20 cellular contexts compared by ENCODE assay signal in the genomic region with DNA sequence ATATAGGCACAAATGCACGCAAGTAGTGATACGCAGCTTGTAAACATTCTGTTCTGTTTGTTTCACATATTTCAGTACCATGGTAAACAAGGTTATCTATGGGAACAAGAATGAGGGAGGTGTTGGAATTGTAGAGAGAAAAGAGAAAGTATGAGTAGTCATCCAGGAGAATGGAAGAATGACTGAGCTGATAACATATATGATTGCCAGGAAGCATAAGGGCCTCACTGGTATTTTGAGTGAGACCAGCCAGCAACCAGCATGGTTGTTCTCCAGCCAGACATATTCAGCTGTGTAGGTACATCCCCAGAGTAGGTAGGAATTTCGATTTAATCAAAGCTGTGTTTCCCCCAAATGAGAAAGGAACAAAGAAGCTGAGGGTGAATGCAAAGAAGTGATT. TPM values are rescaled to one million over a fixed set of nuclear protein-coding genes. Genes with fewer than 3 reads are reported as not detected.
DNase-seq lines count a peak whose midpoint lies in the region; ATAC-seq, FAIRE-seq and TF ChIP-seq lines count a peak whose summit lies in the region.
"Had no signal": no experiment of that assay in that cellular context is flagged by ENCODE, and none has a peak within 500 bp of the region (broad histone marks: within the 10 kb centered on the region; RNA-seq: fewer than 3 reads in every experiment).

No MANE protein-coding gene starts in this region.

- 60% methylated on average over 3 of the region's 3 CpGs for WGBS in K562 (ENCODE audit: insufficient coverage, low coverage, missing lambda C conversion rate)
- WGBS in trophoblast cell (ENCODE audit: extremely low coverage, insufficient coverage, insufficient read length) = no CpG with 5 or more reads among the region's 3 CpGs

- no peak overlapping the region for H4K91ac ChIP-seq in trophoblast cell (ENCODE audit: low read depth, low read length)

- POLR2A ChIA-PET in HEK293 (lab: Yijun Ruan, JAX) = no interaction called here
- POLR2A ChIA-PET in K562 (lab: Yijun Ruan, JAX) = interaction anchor here (1.1 to 1.3 kb wide), 2 partner anchors 12 to 63 kb away, joined by 4 read pairs; no protein-coding TSS in a partner anchor

- H3K14ac ChIP-seq in trophoblast cell (ENCODE audit: low read length) = no peak overlapping the region

- H3K4me1 ChIP-seq in HEK293 (ENCODE audit: control insufficient read depth, insufficient read depth, low read length) (no peaks in the 10 kb centered on the region), K562 (replicated peaks in 1 of 2; ENCODE audit: control insufficient read depth in 2 of 2, insufficient read depth in 2 of 2, low read length in 2 of 2) (peaks cover 0 to 18% of the 10 kb centered on the region in 2 experiments; a peak in 3 of 5 replicates), trophoblast cell (ENCODE audit: control insufficient read depth in 1 of 2, insufficient read depth in 2 of 2, low read length in 2 of 2) (no peaks in the 10 kb centered on the region)

- H3K79me1 ChIP-seq in trophoblast cell (ENCODE audit: low read length) = no peaks in the 10 kb centered on the region

- H3K9me1 ChIP-seq in K562 (ENCODE audit: control insufficient read depth, insufficient read depth, low read length) = no peaks in the 10 kb centered on the region

- CTCF ChIA-PET in HEK293 (lab: Yijun Ruan, JAX) (interaction anchor here (0.6 to 1.2 kb wide), 2 partner anchors 60 to 1028 kb away, joined by 3 to 4 read pairs; no protein-coding TSS in a partner anchor), K562 (lab: Yijun Ruan, JAX; ENCODE audit: low intra/inter-chr PET ratio) (no interaction called here)

- TF ChIP-seq EP300 in K562 (IDR thresholded peaks at IDR 0.05; ENCODE audit: low read length) = no peak

- H2AFZ ChIP-seq in K562 (ENCODE audit: low read depth, low read length) (no peak overlapping the region), trophoblast cell (ENCODE audit: insufficient read depth, low read length, poor library complexity) (no peak overlapping the region)
- H2AFZ ChIP-seq: GM23338 had no signal

- in situ Hi-C loops in K562 (cut with MboI) = no loop called here

- H3K36me3 ChIP-seq in HEK293 (ENCODE audit: control insufficient read depth in 2 of 2, insufficient read depth in 1 of 2, low read length in 2 of 2) (no peaks in the 10 kb centered on the region), K562 (ENCODE audit: control insufficient read depth, insufficient read depth, low read length) (no peaks in the 10 kb centered on the region; the same call in 2 of the 3 replicates), trophoblast cell (ENCODE audit: control insufficient read depth in 1 of 2, insufficient read depth in 2 of 2, low read length in 2 of 2) (no peaks in the 10 kb centered on the region)

- H3K27ac ChIP-seq in HEK293 (ENCODE audit: extremely low read depth, low read depth, low read length) = no peak overlapping the region
- no peak overlapping the region for H3K27ac ChIP-seq in K562 (ENCODE audit: extremely low read depth, low read depth, low read length)
- H3K27ac ChIP-seq in trophoblast cell (ENCODE audit: low read depth, low read length) = no peak overlapping the region
- H3K27ac ChIP-seq: C4-2B, HL-60, KMS-11 had no signal

- H3K9me3 ChIP-seq in HEK293 (ENCODE audit: control insufficient read depth, insufficient read depth, low read depth, low read length) (no peaks in the 10 kb centered on the region), K562 (replicated peaks; ENCODE audit: control insufficient read depth, insufficient read depth, low read depth, low read length) (no peaks in the 10 kb centered on the region), trophoblast cell (ENCODE audit: insufficient read depth, low read depth, low read length) (no peaks in the 10 kb centered on the region)
- H3K9me3 ChIP-seq: Caco-2 had no signal

- H3K4me2 ChIP-seq in K562 (ENCODE audit: insufficient read depth, low read length) (no peak overlapping the region), trophoblast cell (ENCODE audit: low read length) (no peak overlapping the region)
- H3K4me2 ChIP-seq: GM23338, KMS-11 had no signal

- no peak for FAIRE-seq in K562 (lab: Jason Lieb, UNC)
- FAIRE-seq: A204.1, D721Med, G401.6, H54 had no signal

- no peaks in the 10 kb centered on the region for H4K20me1 ChIP-seq in K562 (replicated peaks; ENCODE audit: control insufficient read depth, insufficient read depth, low read length)

- no peak for TF ChIP-seq RAD21 in K562 (CRISPR knock-in tag; conservative IDR thresholded peaks at IDR 0.05 in 1 of 2, IDR thresholded peaks at IDR 0.05 in 1 of 2)

- H4K8ac ChIP-seq in trophoblast cell (ENCODE audit: low read depth, low read length) = no peak overlapping the region

- no peak overlapping the region for H3K23ac ChIP-seq in trophoblast cell (ENCODE audit: low read length)

- ATAC-seq in K562 (no peak), HG03460 (IDR thresholded peaks at IDR 0.05; ENCODE audit: unreplicated experiment) (no peak)
- ATAC-seq: GM23338, HCT116 had no signal

- no peak overlapping the region for H2BK12ac ChIP-seq in trophoblast cell (ENCODE audit: low read length)

- no peaks in the 10 kb centered on the region for H3K27me3 ChIP-seq in K562 (ENCODE audit: control insufficient read depth in 2 of 2, insufficient read depth in 2 of 2, low read length in 2 of 2)
- no peaks in the 10 kb centered on the region for H3K27me3 ChIP-seq in trophoblast cell (ENCODE audit: insufficient read depth, low read length)

- intact Hi-C loops in K562 (cut with micrococcal nuclease) = no loop called here

- H2BK5ac ChIP-seq in trophoblast cell (ENCODE audit: low read depth, low read length, poor library complexity) = no peak overlapping the region

- DNase-seq in NCI-H226 = peak; percentile 61
- DNase-seq in K562 (ENCODE audit: extremely low read depth in 1 of 4, low spot score in 3 of 4) = no peak
- peak; percentile 89 to 96 for DNase-seq in trophoblast cell
- no peak for DNase-seq in islet precursor cell
- no peak for DNase-seq in SW480 (ENCODE audit: low spot score)
- DNase-seq: ACHN; AML-193; Caco-2; CD4-positive, alpha-beta T cell had no signal

- no peak overlapping the region for H3K18ac ChIP-seq in trophoblast cell (ENCODE audit: low read length)

- H3K9ac ChIP-seq in K562 (ENCODE audit: insufficient read depth in 1 of 2, low read depth in 2 of 2, low read length in 2 of 2) (no peak overlapping the region), trophoblast cell (ENCODE audit: low read length) (no peak overlapping the region)
- H3K9ac ChIP-seq: KMS-11 had no signal

- H3K4me3 ChIP-seq in HEK293 (ENCODE audit: low read depth, low read length) = no peak overlapping the region
- no peak overlapping the region for H3K4me3 ChIP-seq in K562
- no peak overlapping the region for H3K4me3 ChIP-seq in trophoblast cell (ENCODE audit: low read depth, low read length)
- H3K4me3 ChIP-seq: GM23338 had no signal

- H3K79me2 ChIP-seq in K562 (ENCODE audit: control insufficient read depth, insufficient read depth, low read length) = no peaks in the 10 kb centered on the region
- no peaks in the 10 kb centered on the region for H3K79me2 ChIP-seq in trophoblast cell (ENCODE audit: control insufficient read depth, insufficient read depth, low read length, poor library complexity)

- H2BK120ac ChIP-seq in trophoblast cell (ENCODE audit: insufficient read depth, low read length, poor library complexity) = no peak overlapping the region

- TF ChIP-seq CTCF in HEK293 (tag by site-specific recombination; IDR thresholded peaks at IDR 0.05) (no peak), K562 (IDR thresholded peaks at IDR 0.05 in 2 of 3, conservative IDR thresholded peaks at IDR 0.05 in 1 of 3; ENCODE audit: insufficient read depth in 2 of 3, low read depth in 1 of 3, low read length in 3 of 3) (no peak)

- no peak overlapping the region for H3K4ac ChIP-seq in trophoblast cell (ENCODE audit: low read depth, low read length)

- no peak overlapping the region for H2AK5ac ChIP-seq in trophoblast cell (ENCODE audit: low read length)

- no TSS peak for BruUV-seq in K562 (replicated peaks; lab: Mats Ljungman, UMichigan)

- TF ChIP-seq POLR2A in K562 (conservative IDR thresholded peaks at IDR 0.05) = no peak

- H4K12ac ChIP-seq in trophoblast cell (ENCODE audit: low read depth, low read length) = no peak overlapping the region

TF ChIP-seq in HEK293, 187 proteins besides CTCF, POLR2A, EP300 and RAD21:
- TF ChIP-seq GFI1B (tag by site-specific recombination; IDR thresholded peaks at IDR 0.05) = no peak
- TF ChIP-seq PRDM1 (tag by site-specific recombination; IDR thresholded peaks at IDR 0.05) = peak; percentile 11; the same call in 1 of the 2 replicates

TF ChIP-seq in K562, 482 proteins besides CTCF, POLR2A, EP300 and RAD21 (continues in another document):
- TF ChIP-seq ZNF696 (CRISPR knock-in tag; conservative IDR thresholded peaks at IDR 0.05) (no peak), ARID1B (IDR thresholded peaks at IDR 0.05) (peak; percentile 26; the same call in 1 of the 2 replicates), FOXK2 (conservative IDR thresholded peaks at IDR 0.05 in 1 of 2, IDR thresholded peaks at IDR 0.05 in 1 of 2; ENCODE audit: low read depth in 2 of 2) (0 out of 4 replicates have a peak, but pooled peaks of 1 of the 2 experiments have one; percentile 28)

RNA-seq across cellular contexts. Expression of a gene that starts 58.9 kb away (rescaled TPM):
- total RNA-seq in K562 (2011; cell fraction: chromatin; rRNA removed; ENCODE audit: low replicate concordance) = 0.74 TPM in 1 of 2 replicates, not detected in the other
- total RNA-seq in K562 (2011; cell fraction: nucleolus; rRNA removed) = 0.92 and 1.0 TPM in 2 replicates
- total RNA-seq in K562 (2011; cell fraction: nucleoplasm; rRNA removed) = 0.44 and 0.61 TPM in 2 replicates
- not detected in 2 replicates for total RNA-seq in K562 (2014; rRNA removed)
- total RNA-seq in K562 (2014; rRNA removed; fragmentation: Illumina TruSeq; extraction: Trizol) = not detected in 2 replicates
- not detected in 2 replicates for total RNA-seq in K562 (2015; rRNA removed; fragmentation: Illumina TruSeq; extraction: Trizol)
- total RNA-seq in K562 (2021) = 0.38 TPM in 1 of 2 replicates, not detected in the other
- polyA plus RNA-seq in K562 (2011; rRNA removed) = 0.06 and 0.07 TPM in 2 replicates
- not detected in 2 replicates for polyA plus RNA-seq in K562 (2011; cell fraction: cytosol; rRNA removed)
- 0.46 and 0.50 TPM in 2 replicates for polyA plus RNA-seq in K562 (2011; cell fraction: nucleus; rRNA removed)
- 0.22 and 0.55 TPM in 2 replicates for polyA plus RNA-seq in K562 (2012)
- polyA plus RNA-seq in K562 (2014; fragmentation: Illumina TruSeq; extraction: Trizol) = not detected in 2 replicates
- not detected for polyA plus RNA-seq in K562 (2014; fragmentation: Nextera tagmentation; extraction: Ambion mirVana)
- not detected in 2 replicates for polyA plus RNA-seq in K562 (2014; rRNA removed)
- polyA minus RNA-seq in K562 (2011; rRNA and poly(A)+ RNA removed) = not detected in 2 replicates
- not detected in 2 replicates for polyA minus RNA-seq in K562 (2011; cell fraction: cytosol; rRNA and poly(A)+ RNA removed)
- 0.11 and 0.27 TPM in 2 replicates for polyA minus RNA-seq in K562 (2011; cell fraction: nucleus; rRNA and poly(A)+ RNA removed)
- 0.36 and 0.37 TPM in 2 replicates for polyA plus RNA-seq in trophoblast cell (2013)
- total RNA-seq: Caco-2 had no signal

Comparison
In these comparisons a context has a peak if more than half of its experiments do, and no peak if none do; other contexts are left out.
1. DNase-seq: peak in NCI-H226 (single experiment) and trophoblast cell (2 of 2); none in K562 (0 of 4), islet precursor cell (single experiment) and SW480 (single experiment).